In genomic region chr15:30626194-30626565, GRCh38 we compare ENCODE assay signal across 8 cellular contexts. TPM values are rescaled to one million over a fixed set of nuclear protein-coding genes. Genes with fewer than 3 reads are reported as not detected.
A peak's percentile ranks its signal among the peaks of the same experiment; 100 is the strongest.
DNase-seq lines count a peak whose midpoint lies in the region; ATAC-seq and TF ChIP-seq lines count a peak whose summit lies in the region.
"Not testable (repeated sequence)": the region's sequence is repeated elsewhere in the genome, so short reads cannot be mapped to it uniquely, and the experiment has no call there.

No MANE protein-coding gene starts in this region.

- peak overlapping the region; percentile 86 for H3K4me3 Mint-ChIP-seq in activated naive CD4-positive, alpha-beta T cell treated with anti-CD3 and anti-CD28 coated beads, Interleukin-2, amount 10 ng/mL, durations not matched to agents 7 days and 5 days

- not testable (repeated sequence) for TF ChIP-seq RAD21 in liver (IDR thresholded peaks at IDR 0.05)

- not testable (repeated sequence) for H3K9me3 Mint-ChIP-seq in activated naive CD4-positive, alpha-beta T cell treated with anti-CD3 and anti-CD28 coated beads, Interleukin-2, amount 10 ng/mL, durations not matched to agents 7 days and 5 days

- CTCF ChIA-PET in activated naive CD4-positive, alpha-beta T cell treated with anti-CD3 and anti-CD28 coated beads, Interleukin-2, amount 10 ng/mL, durations not matched to agents 7 days and 5 days (lab: Charles Lee): not testable (repeated sequence)

- H3K9ac ChIP-seq in liver (ENCODE audit: low read depth in 1 of 2, low read length in 2 of 2): peak overlapping the region in 1 of 2 donors; percentile 47
- H3K9ac ChIP-seq in rectal smooth muscle tissue (ENCODE audit: low read length): not testable (repeated sequence)

- H3K9me3 ChIP-seq in liver (ENCODE audit: control insufficient read depth in 4 of 4, low read length in 3 of 4): not testable (repeated sequence)

- 2% methylated on average over 12 of the region's 22 CpGs for WGBS in liver

- peaks cover 13% of the 10 kb centered on the region for H3K36me3 Mint-ChIP-seq in activated naive CD4-positive, alpha-beta T cell treated with anti-CD3 and anti-CD28 coated beads, Interleukin-2, amount 10 ng/mL, durations not matched to agents 7 days and 5 days

- TF ChIP-seq CTCF in 22Rv1 (IDR thresholded peaks at IDR 0.05); liver (IDR thresholded peaks at IDR 0.05; ENCODE audit: low read depth, low read length, missing input control): not testable (repeated sequence)

- H3K27me3 ChIP-seq in liver (ENCODE audit: control insufficient read depth in 4 of 4, insufficient read depth in 4 of 4, low read length in 3 of 4); rectal smooth muscle tissue (ENCODE audit: control insufficient read depth, insufficient read depth, low read length): not testable (repeated sequence)

- peak; percentile 31 for DNase-seq in RKO (ENCODE audit: low spot score)
- DNase-seq in activated naive CD4-positive, alpha-beta T cell treated with anti-CD3 and anti-CD28 coated beads, Interleukin-2, amount 10 ng/mL, durations not matched to agents 7 days and 5 days; epithelial cell of prostate (ENCODE audit: low read depth, low spot score): not testable (repeated sequence)

- H3K4me1 Mint-ChIP-seq in activated naive CD4-positive, alpha-beta T cell treated with anti-CD3 and anti-CD28 coated beads, Interleukin-2, amount 10 ng/mL, durations not matched to agents 7 days and 5 days: peaks cover 31% of the 10 kb centered on the region

- not testable (repeated sequence) for H3K36me3 ChIP-seq in liver (ENCODE audit: control insufficient read depth in 4 of 4, insufficient read depth in 3 of 4, low read depth in 1 of 4, low read length in 3 of 4); rectal smooth muscle tissue (ENCODE audit: control insufficient read depth, insufficient read depth, low read length)

- H3K27ac ChIP-seq in 22Rv1: peak overlapping the region; percentile 91
- H3K27ac ChIP-seq in epithelial cell of prostate: peak overlapping the region; percentile 79
- peak overlapping the region; percentile 66 to 92 for H3K27ac ChIP-seq in liver (ENCODE audit: low read depth in 1 of 2, low read length in 2 of 2)
- peak overlapping the region; percentile 89 for H3K27ac ChIP-seq in rectal smooth muscle tissue (ENCODE audit: low read depth, low read length)

- not testable (repeated sequence) for H3K4me1 ChIP-seq in liver (ENCODE audit: control insufficient read depth in 4 of 4, insufficient read depth in 4 of 4, low read length in 3 of 4); rectal smooth muscle tissue (ENCODE audit: control insufficient read depth, insufficient read depth, low read length)

- H3K27me3 Mint-ChIP-seq in activated naive CD4-positive, alpha-beta T cell treated with anti-CD3 and anti-CD28 coated beads, Interleukin-2, amount 10 ng/mL, durations not matched to agents 7 days and 5 days: not testable (repeated sequence)

- ATAC-seq in GM18517 (IDR thresholded peaks at IDR 0.05; ENCODE audit: unreplicated experiment) (peak; percentile 37), HG02798 (IDR thresholded peaks at IDR 0.05; ENCODE audit: poor library complexity, unreplicated experiment) (peak; percentile 11)

- peak overlapping the region; percentile 58 to 91 (median 69) for H3K4me3 ChIP-seq in liver (ENCODE audit: low read depth in 1 of 3, low read length in 3 of 3)
- peak overlapping the region; percentile 84 for H3K4me3 ChIP-seq in rectal smooth muscle tissue (ENCODE audit: low read length)

- peak overlapping the region; percentile 96 for H3K27ac Mint-ChIP-seq in activated naive CD4-positive, alpha-beta T cell treated with anti-CD3 and anti-CD28 coated beads, Interleukin-2, amount 10 ng/mL, durations not matched to agents 7 days and 5 days

RNA-seq across cellular contexts. Expression of gene GOLGA8H, which starts 22.4 kb away (rescaled TPM):
- total RNA-seq in liver: under 1 TPM in 1 of 2 donors, not detected in 1; 0.17 TPM
- under 1 TPM in 1 of 2 donors, not detected in 1; 0.06 TPM for polyA plus RNA-seq in liver
